ENCODE assay signal across 20 cellular contexts in genomic region chrX:39479856-39480255, GRCh38.
DNase-seq lines count a peak whose midpoint lies in the region; ATAC-seq and TF ChIP-seq lines count a peak whose summit lies in the region.
"Had no signal": no experiment of that assay in that cellular context is flagged by ENCODE, and none has a peak within 500 bp of the region (broad histone marks: within the 10 kb centered on the region; RNA-seq: fewer than 3 reads in every experiment).

No MANE protein-coding gene starts in this region.

- H3K4me3 ChIP-seq in breast epithelium (no peak overlapping the region), right cardiac atrium (ENCODE audit: low read length) (no peak overlapping the region)
- H3K4me3 ChIP-seq: A549, BLaER1, GM23248, HAP-1 had no signal

- no peaks in the 10 kb centered on the region for H3K9me3 Mint-ChIP-seq in MCF 10A (ENCODE audit: unreplicated experiment)
- H3K9me3 Mint-ChIP-seq in nephron progenitor cell, result peaks cover 12% of the 10 kb centered on the region
- H3K9me3 Mint-ChIP-seq: CD4-positive, alpha-beta memory T cell had no signal

- ATAC-seq in foreskin keratinocyte, result peak; percentile 58
- no peak for ATAC-seq in right cardiac atrium
- ATAC-seq in GM19397 (IDR thresholded peaks at IDR 0.05; ENCODE audit: unreplicated experiment), result no peak
- ATAC-seq in left cardiac atrium, result no peak
- ATAC-seq: A549, HepG2 had no signal

- POLR2A ChIA-PET in MCF 10A (lab: Yijun Ruan, JAX), result no interaction called here

- H3K27ac Mint-ChIP-seq in MCF 10A (ENCODE audit: low read depth, unreplicated experiment) (no peak overlapping the region), nephron progenitor cell (peak overlapping the region; percentile 38)

- TF ChIP-seq CTCF in MCF 10A (IDR thresholded peaks at IDR 0.05; ENCODE audit: unreplicated experiment) (no peak), breast epithelium (IDR thresholded peaks at IDR 0.05) (no peak), foreskin keratinocyte (conservative IDR thresholded peaks at IDR 0.05) (no peak), nephron progenitor cell (IDR thresholded peaks at IDR 0.05) (no peak)

- TF ChIP-seq POLR2A in breast epithelium (IDR thresholded peaks at IDR 0.05), result no peak

- 90% methylated on average over 4 of the region's 4 CpGs for WGBS in right cardiac atrium

- no peak overlapping the region for H3K27ac ChIP-seq in breast epithelium
- no peak overlapping the region for H3K27ac ChIP-seq in foreskin keratinocyte
- no peak overlapping the region for H3K27ac ChIP-seq in right cardiac atrium (ENCODE audit: low read length)
- H3K27ac ChIP-seq: 22Rv1, A549, BLaER1, GM23248 had no signal

- H3K9me3 ChIP-seq in breast epithelium (peaks cover 0 to 4% of the 10 kb centered on the region in 2 donors), right cardiac atrium (ENCODE audit: control insufficient read depth, low read length) (no peaks in the 10 kb centered on the region)
- H3K9me3 ChIP-seq: A549, HAP-1 had no signal

- H3K4me1 Mint-ChIP-seq in MCF 10A (ENCODE audit: insufficient read depth, unreplicated experiment) (no peaks in the 10 kb centered on the region), nephron progenitor cell (peaks cover 55% of the 10 kb centered on the region)

- H3K27me3 Mint-ChIP-seq in MCF 10A (ENCODE audit: insufficient read depth, unreplicated experiment) (peaks cover 88% of the 10 kb centered on the region), nephron progenitor cell (ENCODE audit: low read depth, poor library complexity) (peaks cover 39% of the 10 kb centered on the region)
- H3K27me3 Mint-ChIP-seq: CD4-positive, alpha-beta memory T cell had no signal

- peaks cover 5% of the 10 kb centered on the region for H3K36me3 Mint-ChIP-seq in MCF 10A (ENCODE audit: insufficient read depth, unreplicated experiment)
- no peaks in the 10 kb centered on the region for H3K36me3 Mint-ChIP-seq in nephron progenitor cell (ENCODE audit: low read depth)
- H3K36me3 Mint-ChIP-seq: CD14-positive monocyte; CD4-positive, alpha-beta memory T cell; IgD-negative memory B cell had no signal

- peak; percentile 27 for DNase-seq in MCF 10A (ENCODE audit: unreplicated experiment)
- no peak for DNase-seq in breast epithelium (ENCODE audit: low spot score in 2 of 2)
- DNase-seq in foreskin keratinocyte, result peak; percentile 31 to 71
- DNase-seq in nephron progenitor cell, result no peak
- no peak for DNase-seq in right cardiac atrium
- DNase-seq in left cardiac atrium, result no peak
- DNase-seq: AML-193; Calu3; CD4-positive, alpha-beta memory T cell; DMS79 treated with DMSO at 0.1 percent for 48 hours; GF-D8; GM23248 had no signal

- H3K4me1 ChIP-seq in breast epithelium (no peaks in the 10 kb centered on the region), foreskin keratinocyte (peaks cover 10% of the 10 kb centered on the region), right cardiac atrium (ENCODE audit: control insufficient read depth, insufficient read depth, low read length) (peaks cover 4% of the 10 kb centered on the region)
- H3K4me1 ChIP-seq: A549, HAP-1 had no signal

- H3K4me3 Mint-ChIP-seq in MCF 10A (ENCODE audit: unreplicated experiment) (no peak overlapping the region), nephron progenitor cell (no peak overlapping the region)
- H3K4me3 Mint-ChIP-seq: CD14-positive monocyte; CD4-positive, alpha-beta memory T cell; IgD-negative memory B cell had no signal

- BruUV-seq in MCF 10A (replicated peaks; lab: Mats Ljungman, UMichigan), result no TSS peak

- CTCF ChIA-PET in MCF 10A (lab: Yijun Ruan, JAX), result no interaction called here

- H3K27me3 ChIP-seq in breast epithelium (peaks cover 0 to 76% of the 10 kb centered on the region in 2 donors), foreskin keratinocyte (no peaks in the 10 kb centered on the region), right cardiac atrium (ENCODE audit: control insufficient read depth, insufficient read depth) (no peaks in the 10 kb centered on the region)
- H3K27me3 ChIP-seq: BLaER1 had no signal

- H3K36me3 ChIP-seq in breast epithelium, result no peaks in the 10 kb centered on the region
- H3K36me3 ChIP-seq: BLaER1, HAP-1 had no signal

- intact Hi-C loops in MCF 10A (cut with micrococcal nuclease) (no loop called here), breast epithelium (cut with DNase I; ENCODE audit: low total_unique reads) (no loop called here), right cardiac atrium (cut with DNase I) (no loop called here), left cardiac atrium (cut with DNase I) (no loop called here)

Comparison
In these comparisons a context has a peak if more than half of its experiments do, and no peak if none do; other contexts are left out.
1. DNase-seq: peak in MCF 10A (single experiment) and foreskin keratinocyte (2 of 2); none in breast epithelium (0 of 2), nephron progenitor cell (single experiment), right cardiac atrium (0 of 3) and left cardiac atrium (single experiment).